In genomic region chr4:152352215-152352614, GRCh38 we compare ENCODE assay signal across 8 cellular contexts.
DNase-seq lines count a peak whose midpoint lies in the region; ATAC-seq and TF ChIP-seq lines count a peak whose summit lies in the region.

No MANE protein-coding gene starts in this region.

- no peaks in the 10 kb centered on the region for H3K9me3 ChIP-seq in WERI-Rb-1 (ENCODE audit: severe bottlenecking)
- no peaks in the 10 kb centered on the region for H3K9me3 ChIP-seq in stomach smooth muscle (ENCODE audit: control insufficient read depth in 2 of 2, low read length in 2 of 2)

- H3K4me3 ChIP-seq in WERI-Rb-1 (ENCODE audit: low read depth, low read length) = peak overlapping the region; percentile 47
- H3K4me3 ChIP-seq in stomach smooth muscle (ENCODE audit: low read length in 2 of 2) = peak overlapping the region; percentile 76 to 77

- ATAC-seq in GM21717 (IDR thresholded peaks at IDR 0.05; ENCODE audit: unreplicated experiment) (peak; percentile 17), left ventricle myocardium superior (peak; percentile 29), GM18858 (IDR thresholded peaks at IDR 0.05; ENCODE audit: unreplicated experiment) (no peak), GM18873 (IDR thresholded peaks at IDR 0.05; ENCODE audit: low FRiP score, unreplicated experiment) (no peak)

- H3K4me1 ChIP-seq in stomach smooth muscle (ENCODE audit: control insufficient read depth, insufficient read depth, low read length) = no peaks in the 10 kb centered on the region

- DNase-seq in WERI-Rb-1 (no peak), left ventricle myocardium superior (no peak), mucosa of gallbladder (ENCODE audit: low spot score) (no peak), cortex of kidney (lab: John Stamatoyannopoulos, UW) (no peak)

- H3K27me3 ChIP-seq in WERI-Rb-1 (ENCODE audit: insufficient read depth, low read depth, severe bottlenecking) = no peaks in the 10 kb centered on the region
- H3K27me3 ChIP-seq in stomach smooth muscle (ENCODE audit: control insufficient read depth in 1 of 2, insufficient read depth in 2 of 2, low read length in 2 of 2) = no peaks in the 10 kb centered on the region

- no peak for TF ChIP-seq CTCF in WERI-Rb-1 (IDR thresholded peaks at IDR 0.05; ENCODE audit: low read depth, low read length)

- H3K27ac ChIP-seq in WERI-Rb-1 (peak overlapping the region; percentile 76), stomach smooth muscle (ENCODE audit: low read length) (peak overlapping the region; percentile 26)

- intact Hi-C loops in left ventricle myocardium superior (cut with micrococcal nuclease) = no loop called here

- H3K9ac ChIP-seq in stomach smooth muscle (ENCODE audit: low read length in 2 of 2) = peak overlapping the region; percentile 68 to 73

- H3K36me3 ChIP-seq in WERI-Rb-1 (0 out of 2 replicates have a peak, but pooled peaks cover under 1% of the 10 kb centered on the region), stomach smooth muscle (ENCODE audit: control insufficient read depth in 2 of 2, insufficient read depth in 2 of 2, low read length in 2 of 2) (no peaks in the 10 kb centered on the region)

Comparison
In these comparisons a context has a peak if more than half of its experiments do, and no peak if none do; other contexts are left out.
1. ATAC-seq: peak in GM21717 (single experiment) and left ventricle myocardium superior (single experiment); none in GM18858 (single experiment) and GM18873 (single experiment).